Comparison of ENCODE assay signal across 9 cellular contexts in the genomic region with DNA sequence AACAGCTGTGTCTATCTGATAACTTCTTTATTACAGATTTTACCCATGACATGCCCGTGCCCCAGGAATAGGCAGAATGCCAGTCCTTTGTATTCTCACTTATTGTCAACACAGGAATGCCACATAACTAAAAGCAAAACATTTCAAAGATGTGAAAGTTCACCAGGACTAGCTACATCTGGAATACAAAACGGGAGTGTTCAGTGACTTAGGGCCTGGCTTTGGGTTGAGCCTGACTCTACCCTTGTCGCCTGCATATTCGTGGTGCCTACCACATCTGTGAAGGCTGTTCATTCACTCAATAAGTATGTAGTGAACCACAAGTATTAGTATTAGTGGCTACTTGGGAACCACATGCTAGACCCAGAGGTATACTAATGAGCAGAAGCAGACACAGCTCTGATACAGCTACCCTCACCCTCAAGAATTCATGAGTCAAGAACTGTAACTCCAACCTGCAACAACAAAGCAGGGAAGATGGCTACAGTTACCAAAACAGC. TPM values are rescaled to one million over a fixed set of nuclear protein-coding genes. Genes with fewer than 3 reads are reported as not detected.
DNase-seq lines count a peak whose midpoint lies in the region; ATAC-seq and TF ChIP-seq lines count a peak whose summit lies in the region.
"Had no signal": no experiment of that assay in that cellular context is flagged by ENCODE, and none has a peak within 500 bp of the region (broad histone marks: within the 10 kb centered on the region; RNA-seq: fewer than 3 reads in every experiment).

No MANE protein-coding gene starts in this region.

- no peaks in the 10 kb centered on the region for H3K9me3 ChIP-seq in tibial nerve

- peaks cover 0 to 75% (median 20%) of the 10 kb centered on the region in 4 donors for H3K4me1 ChIP-seq in tibial nerve

- no peaks in the 10 kb centered on the region for H3K27me3 ChIP-seq in tibial nerve

- intact Hi-C loops in head of caudate nucleus (cut with DNase I) = no loop called here

- no peaks in the 10 kb centered on the region for H3K36me3 ChIP-seq in tibial nerve

- WGBS in tibial nerve, 2 donors = 57 to 58% methylated on average over 4 of the region's 4 CpGs

- peak; percentile 27 for DNase-seq in GM10266 (ENCODE audit: extremely low spot score)
- DNase-seq in OCI-M1 (lab: John Stamatoyannopoulos, UW) = peak; percentile 35
- peak; percentile 90 for DNase-seq in fibroblast of mammary gland (ENCODE audit: low read depth)
- no peak for DNase-seq in tibial nerve (ENCODE audit: low spot score in 2 of 2)
- DNase-seq in GM19240 (ENCODE audit: insufficient read length, low spot score) = no peak
- no peak for DNase-seq in head of caudate nucleus
- DNase-seq in NCI-H1105 (lab: John Stamatoyannopoulos, UW) = no peak

- no peak for TF ChIP-seq CTCF in GM10266 (IDR thresholded peaks at IDR 0.05; ENCODE audit: control insufficient read depth, insufficient read depth, low read depth, missing control alignments)
- TF ChIP-seq CTCF in fibroblast of mammary gland (conservative IDR thresholded peaks at IDR 0.05; ENCODE audit: control insufficient read depth, insufficient read depth, low read depth, low read length) = no peak
- no peak for TF ChIP-seq CTCF in tibial nerve (IDR thresholded peaks at IDR 0.05)

- TF ChIP-seq EP300 in tibial nerve (IDR thresholded peaks at IDR 0.05) = peak in 1 of 2 donors; percentile 12

- peak; percentile 41 for ATAC-seq in GM21737 (IDR thresholded peaks at IDR 0.05; ENCODE audit: unreplicated experiment)
- ATAC-seq: Panc1 had no signal

- H3K4me3 ChIP-seq in fibroblast of mammary gland (ENCODE audit: control insufficient read depth, low read depth, low read length) (no peak overlapping the region), tibial nerve (peak overlapping the region in 1 of 4 donors; percentile 54)

- peak overlapping the region in 3 of 4 donors; percentile 21 to 67 (median 40) for H3K27ac ChIP-seq in tibial nerve

- no peak for TF ChIP-seq POLR2A in tibial nerve (IDR thresholded peaks at IDR 0.05)

RNA-seq across cellular contexts. Expression of a gene that starts 2.8 kb away (rescaled TPM):
- total RNA-seq in tibial nerve = 10 to 100 TPM; 24.6 to 54.1 (median 37.3) TPM

Comparison
In these comparisons a context has a peak if more than half of its experiments do, and no peak if none do; other contexts are left out.
1. DNase-seq: peak in GM10266 (single experiment), OCI-M1 (single experiment) and fibroblast of mammary gland (single experiment); none in tibial nerve (0 of 2), GM19240 (single experiment), head of caudate nucleus (0 of 42) and NCI-H1105 (single experiment).